Comparison of ENCODE assay signal across 1 cellular context in genomic region chr7:40717242-40717641, GRCh38.
TF ChIP-seq lines count a peak whose summit lies in the region.

No MANE protein-coding gene starts in this region.

TF ChIP-seq in HEK293, 187 proteins besides CTCF, POLR2A, EP300 and RAD21 (continued from another document):
- TF ChIP-seq, protein P1, sequence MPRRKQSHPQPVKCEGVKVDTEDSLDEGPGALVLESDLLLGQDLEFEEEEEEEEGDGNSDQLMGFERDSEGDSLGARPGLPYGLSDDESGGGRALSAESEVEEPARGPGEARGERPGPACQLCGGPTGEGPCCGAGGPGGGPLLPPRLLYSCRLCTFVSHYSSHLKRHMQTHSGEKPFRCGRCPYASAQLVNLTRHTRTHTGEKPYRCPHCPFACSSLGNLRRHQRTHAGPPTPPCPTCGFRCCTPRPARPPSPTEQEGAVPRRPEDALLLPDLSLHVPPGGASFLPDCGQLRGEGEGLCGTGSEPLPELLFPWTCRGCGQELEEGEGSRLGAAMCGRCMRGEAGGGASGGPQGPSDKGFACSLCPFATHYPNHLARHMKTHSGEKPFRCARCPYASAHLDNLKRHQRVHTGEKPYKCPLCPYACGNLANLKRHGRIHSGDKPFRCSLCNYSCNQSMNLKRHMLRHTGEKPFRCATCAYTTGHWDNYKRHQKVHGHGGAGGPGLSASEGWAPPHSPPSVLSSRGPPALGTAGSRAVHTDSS (tag by site-specific recombination; IDR thresholded peaks at IDR 0.05), result no peak
- TF ChIP-seq SCRT2 (tag by site-specific recombination; IDR thresholded peaks at IDR 0.05) (0 out of 2 replicates have a peak, but pooled peaks have one; percentile 26), ZNF692 (tag by site-specific recombination; IDR thresholded peaks at IDR 0.05) (peak; percentile 49; the same call in 1 of the 2 replicates), ZEB2 (tag by site-specific recombination; IDR thresholded peaks at IDR 0.05) (0 out of 2 replicates have a peak, but pooled peaks have one; percentile 32), ZNF423 (tag by site-specific recombination; IDR thresholded peaks at IDR 0.05) (no peak), ATF2 (tag by site-specific recombination; IDR thresholded peaks at IDR 0.05; ENCODE audit: low read depth) (no peak), ZBTB7A (tag by site-specific recombination; IDR thresholded peaks at IDR 0.05; ENCODE audit: low read depth) (no peak), KLF16 (tag by site-specific recombination; IDR thresholded peaks at IDR 0.05) (no peak), ZNF660 (tag by site-specific recombination; IDR thresholded peaks at IDR 0.05) (0 out of 2 replicates have a peak, but pooled peaks have one; percentile 66), KLF1 (tag by site-specific recombination; IDR thresholded peaks at IDR 0.05) (peak; percentile 62), ZNF394 (tag by site-specific recombination; IDR thresholded peaks at IDR 0.05; ENCODE audit: borderline replicate concordance) (no peak), SP2 (tag by site-specific recombination; IDR thresholded peaks at IDR 0.05) (peak; percentile 54), ZNF561 (tag by site-specific recombination; IDR thresholded peaks at IDR 0.05; ENCODE audit: borderline replicate concordance) (peak; percentile 22; the same call in 1 of the 2 replicates), ZNF292 (tag by site-specific recombination; IDR thresholded peaks at IDR 0.05; ENCODE audit: borderline replicate concordance, low read depth) (no peak), YY2 (tag by site-specific recombination; IDR thresholded peaks at IDR 0.05) (no peak), GLIS2 (tag by site-specific recombination; IDR thresholded peaks at IDR 0.05) (no peak), PRDM10 (tag by site-specific recombination; IDR thresholded peaks at IDR 0.05) (0 out of 2 replicates have a peak, but pooled peaks have one; percentile 29), ZNF549 (tag by site-specific recombination; IDR thresholded peaks at IDR 0.05) (no peak), SP3 (tag by site-specific recombination; IDR thresholded peaks at IDR 0.05) (peak; percentile 67), ZSCAN30 (tag by site-specific recombination; IDR thresholded peaks at IDR 0.05) (peak; percentile 79), ZNF629 (tag by site-specific recombination; IDR thresholded peaks at IDR 0.05) (0 out of 2 replicates have a peak, but pooled peaks have one; percentile 47), ZNF311 (tag by site-specific recombination; IDR thresholded peaks at IDR 0.05; ENCODE audit: borderline replicate concordance) (no peak)
- TF ChIP-seq, protein P2, sequence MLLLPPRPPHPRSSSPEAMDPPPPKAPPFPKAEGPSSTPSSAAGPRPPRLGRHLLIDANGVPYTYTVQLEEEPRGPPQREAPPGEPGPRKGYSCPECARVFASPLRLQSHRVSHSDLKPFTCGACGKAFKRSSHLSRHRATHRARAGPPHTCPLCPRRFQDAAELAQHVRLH (tag by site-specific recombination; IDR thresholded peaks at IDR 0.05), result no peak
